2 cellular contexts compared by ENCODE assay signal in genomic region chr20:31722388-31723281, GRCh38.
TF ChIP-seq lines count a peak whose summit lies in the region.

BCL2L1 (minus strand) TSS chr20:31722868; CDS start chr20:31722218, 650 bp downstream.

TF ChIP-seq in HEK293, 187 proteins besides CTCF, POLR2A, EP300 and RAD21 (continued from another document and continues in another):
- TF ChIP-seq ZNF26 (tag by site-specific recombination; IDR thresholded peaks at IDR 0.05) (no peak), ZNF449 (tag by site-specific recombination; IDR thresholded peaks at IDR 0.05) (0 out of 2 replicates have a peak, but pooled peaks have one; percentile 26), KLF9 (tag by site-specific recombination; IDR thresholded peaks at IDR 0.05; ENCODE audit: low read depth) (peak; percentile 73), ZEB2 (tag by site-specific recombination; IDR thresholded peaks at IDR 0.05) (no peak; the same call in 1 of the 2 replicates), ZFP69B (tag by site-specific recombination; IDR thresholded peaks at IDR 0.05) (no peak), ZNF585B (tag by site-specific recombination; IDR thresholded peaks at IDR 0.05) (no peak), SETDB1 (IDR thresholded peaks at IDR 0.05; ENCODE audit: insufficient read length, low read length) (no peak), ZNF121 (tag by site-specific recombination; IDR thresholded peaks at IDR 0.05) (no peak), ZNF580 (tag by site-specific recombination; IDR thresholded peaks at IDR 0.05) (no peak), ZNF426 (tag by site-specific recombination; IDR thresholded peaks at IDR 0.05) (no peak), BCL6B (tag by site-specific recombination; IDR thresholded peaks at IDR 0.05) (no peak), ZNF138 (tag by site-specific recombination; IDR thresholded peaks at IDR 0.05; ENCODE audit: borderline replicate concordance) (no peak), ZNF140 (tag by site-specific recombination; IDR thresholded peaks at IDR 0.05) (no peak), ZBTB48 (tag by site-specific recombination; IDR thresholded peaks at IDR 0.05) (no peak), ZNF704 (tag by site-specific recombination; IDR thresholded peaks at IDR 0.05) (no peak), ZNF335 (tag by site-specific recombination; conservative IDR thresholded peaks at IDR 0.05) (peak; percentile 98), PRDM6 (tag by site-specific recombination; IDR thresholded peaks at IDR 0.05) (no peak), ZNF558 (tag by site-specific recombination; IDR thresholded peaks at IDR 0.05) (no peak), HOXA7 (CRISPR knock-in tag; IDR thresholded peaks at IDR 0.05; ENCODE audit: borderline replicate concordance) (no peak), WT1 (tag by site-specific recombination; IDR thresholded peaks at IDR 0.05) (0 out of 2 replicates have a peak, but pooled peaks have one; percentile 14), ZNF707 (tag by site-specific recombination; IDR thresholded peaks at IDR 0.05) (no peak), GFI1B (tag by site-specific recombination; IDR thresholded peaks at IDR 0.05) (no peak), ZNF596 (tag by site-specific recombination; IDR thresholded peaks at IDR 0.05) (peak; percentile 15; the same call in 1 of the 2 replicates), ZNF10 (tag by site-specific recombination; IDR thresholded peaks at IDR 0.05) (no peak), ZNF488 (tag by site-specific recombination; IDR thresholded peaks at IDR 0.05) (no peak)

TF ChIP-seq in K562, 482 proteins besides CTCF, POLR2A, EP300 and RAD21 (continued from another document and continues in another):
- no peak for TF ChIP-seq ZNF318 (IDR thresholded peaks at IDR 0.05; ENCODE audit: borderline replicate concordance in 1 of 2, low read depth in 1 of 2)
- TF ChIP-seq SREBF2 (CRISPR knock-in tag; IDR thresholded peaks at IDR 0.05), result no peak
- TF ChIP-seq ZNF140 (CRISPR knock-in tag; IDR thresholded peaks at IDR 0.05), result no peak
- TF ChIP-seq TFE3 (CRISPR knock-in tag; IDR thresholded peaks at IDR 0.05), result no peak
- no peak for TF ChIP-seq ZNF175 (CRISPR knock-in tag; IDR thresholded peaks at IDR 0.05; ENCODE audit: low read depth)
- no peak for TF ChIP-seq MYNN (IDR thresholded peaks at IDR 0.05)
- no peak for TF ChIP-seq MYNN (CRISPR knock-in tag; IDR thresholded peaks at IDR 0.05)
- TF ChIP-seq HOMEZ (CRISPR knock-in tag; IDR thresholded peaks at IDR 0.05), result no peak
- no peak for TF ChIP-seq GATA2 (CRISPR knock-in tag; IDR thresholded peaks at IDR 0.05)
- 0 out of 2 replicates have a peak, but pooled peaks have one; percentile 60 for TF ChIP-seq ZNF592 (IDR thresholded peaks at IDR 0.05)
- TF ChIP-seq ZNF609 (CRISPR knock-in tag; IDR thresholded peaks at IDR 0.05; ENCODE audit: borderline replicate concordance), result no peak; the same call in 1 of the 2 replicates
- no peak for TF ChIP-seq BCLAF1 (IDR thresholded peaks at IDR 0.05; ENCODE audit: borderline replicate concordance in 1 of 2, control insufficient read depth in 1 of 2, low read depth in 2 of 2, low read length in 1 of 2)
- TF ChIP-seq ZNF717 (CRISPR knock-in tag; IDR thresholded peaks at IDR 0.05), result no peak
- TF ChIP-seq HNRNPK (IDR thresholded peaks at IDR 0.05; ENCODE audit: low read depth, low read length, poor library complexity, severe bottlenecking), result no peak
- no peak for TF ChIP-seq NFATC3 (IDR thresholded peaks at IDR 0.05)
- no peak for TF ChIP-seq RBM34 (IDR thresholded peaks at IDR 0.05; ENCODE audit: borderline replicate concordance, insufficient read depth, low read length)
